20 cellular contexts compared by ENCODE assay signal in genomic region chr6:166430269-166430668, GRCh38. TPM values are rescaled to one million over a fixed set of nuclear protein-coding genes. Genes with fewer than 3 reads are reported as not detected.
DNase-seq lines count a peak whose midpoint lies in the region; ATAC-seq, FAIRE-seq and TF ChIP-seq lines count a peak whose summit lies in the region.
"Had no signal": no experiment of that assay in that cellular context is flagged by ENCODE, and none has a peak within 500 bp of the region (broad histone marks: within the 10 kb centered on the region; RNA-seq: fewer than 3 reads in every experiment).

No MANE protein-coding gene starts in this region.

- 96% methylated on average over 17 of the region's 17 CpGs for WGBS in pancreas, 2 donors

- no peak overlapping the region for H3K4me3 ChIP-seq in osteoblast (ENCODE audit: insufficient read depth, low read length)
- no peak overlapping the region for H3K4me3 ChIP-seq in pancreas
- H3K4me3 ChIP-seq: BLaER1, GM12878 had no signal

- peak; percentile 24 for DNase-seq in activated effector memory CD4-positive, alpha-beta T cell treated with anti-CD3 and anti-CD28 coated beads, Interleukin-2, amount 50 U/mL, for 16 hours
- no peak for DNase-seq in activated effector memory CD4-positive, alpha-beta T cell treated with Interleukin-2 at 50 U/mL for 16 hours
- DNase-seq in T-helper 17 cell, result no peak
- peak; percentile 38 for DNase-seq in islet precursor cell
- peak; percentile 58 for DNase-seq in osteoblast (ENCODE audit: insufficient read length, low spot score, missing footprints)
- DNase-seq in pancreas, result no peak
- no peak for DNase-seq in posterior vena cava (ENCODE audit: low spot score)
- DNase-seq: 8988T, Calu3, DMS53, DND-41, EL, GOT3, H7, HFFc6 had no signal

- H3K4me1 Mint-ChIP-seq in T-helper 17 cell, result no peaks in the 10 kb centered on the region

- TF ChIP-seq CTCF in osteoblast (IDR thresholded peaks at IDR 0.05; ENCODE audit: extremely low read depth, low read depth, low read length) (no peak), pancreas (IDR thresholded peaks at IDR 0.05) (no peak)

- H3K4me2 ChIP-seq in osteoblast (ENCODE audit: insufficient read depth, low read length), result no peak overlapping the region
- H3K4me2 ChIP-seq: BLaER1 had no signal

- H3K27ac ChIP-seq in osteoblast (ENCODE audit: low read depth, low read length) (no peak overlapping the region), pancreas (no peak overlapping the region)
- H3K27ac ChIP-seq: BLaER1 had no signal

- H3K27ac Mint-ChIP-seq in T-helper 17 cell, result peak overlapping the region; percentile 51
- H3K27ac Mint-ChIP-seq: CD8-positive, alpha-beta T cell; HFFc6 had no signal

- H3K36me3 Mint-ChIP-seq in T-helper 17 cell (ENCODE audit: low read depth), result no peaks in the 10 kb centered on the region

- H3K4me1 ChIP-seq in osteoblast (ENCODE audit: insufficient read depth, low read length), result no peaks in the 10 kb centered on the region
- H3K4me1 ChIP-seq in pancreas, result no peaks in the 10 kb centered on the region

- H3K27me3 ChIP-seq in osteoblast (ENCODE audit: insufficient read depth, low read length) (no peaks in the 10 kb centered on the region), pancreas (no peaks in the 10 kb centered on the region)
- H3K27me3 ChIP-seq: BLaER1 had no signal

- H3K4me3 Mint-ChIP-seq in T-helper 17 cell, result no peak overlapping the region
- H3K4me3 Mint-ChIP-seq: CD8-positive, alpha-beta T cell; HFFc6 had no signal

- H3K79me2 ChIP-seq in osteoblast (ENCODE audit: insufficient read depth, low read length), result no peaks in the 10 kb centered on the region

- H3K27me3 Mint-ChIP-seq in T-helper 17 cell, result no peaks in the 10 kb centered on the region

- H2AFZ ChIP-seq in osteoblast (ENCODE audit: low read length), result no peak overlapping the region

- intact Hi-C loops in pancreas (cut with DNase I), result no loop called here
- intact Hi-C loops in posterior vena cava (cut with DNase I), result no loop called here

- no peak for FAIRE-seq in pancreas (lab: Jason Lieb, UNC)
- FAIRE-seq: GM12878, HTR-8/SVneo had no signal

- H3K36me3 ChIP-seq in osteoblast (ENCODE audit: insufficient read depth, low read length) (peaks cover 18% of the 10 kb centered on the region), pancreas (peaks cover 0 to 21% (median 4%) of the 10 kb centered on the region in 3 donors)
- H3K36me3 ChIP-seq: BLaER1 had no signal

- no peaks in the 10 kb centered on the region for H3K9me3 ChIP-seq in T-helper 17 cell (ENCODE audit: control insufficient read depth, low read length, poor library complexity, severe bottlenecking)
- no peaks in the 10 kb centered on the region for H3K9me3 ChIP-seq in osteoblast (ENCODE audit: low read depth, low read length)
- no peaks in the 10 kb centered on the region for H3K9me3 ChIP-seq in pancreas

- no peak for ATAC-seq in T-helper 17 cell
- no peak for ATAC-seq in pancreas
- ATAC-seq: CD8-positive, alpha-beta T cell; GM12878; HCT116 had no signal

- H4K20me1 ChIP-seq in osteoblast (ENCODE audit: insufficient read depth, low read length), result no peaks in the 10 kb centered on the region
- H4K20me1 ChIP-seq: BLaER1 had no signal

RNA-seq across cellular contexts. Expression of gene MPC1, which starts 47.5 kb away (rescaled TPM):
- 10 to 100 TPM; 21.6 to 22.1 TPM for total RNA-seq in T-helper 17 cell
- 23.5 and 29.5 TPM in 2 replicates for total RNA-seq in osteoblast
- 10 to 100 TPM; 17.0 to 33.0 (median 24.0) TPM for total RNA-seq in pancreas
- 10 to 100 TPM; 42.6 to 56.3 TPM for polyA plus RNA-seq in pancreas
- 10 to 100 TPM; 50.9 to 66.3 TPM for total RNA-seq in posterior vena cava

Comparison
In these comparisons a context has a peak if more than half of its experiments do, and no peak if none do; other contexts are left out.
1. DNase-seq: peak in activated effector memory CD4-positive, alpha-beta T cell treated with anti-CD3 and anti-CD28 coated beads, Interleukin-2, amount 50 U/mL, for 16 hours (single experiment), islet precursor cell (single experiment) and osteoblast (single experiment); none in activated effector memory CD4-positive, alpha-beta T cell treated with Interleukin-2 at 50 U/mL for 16 hours (single experiment), T-helper 17 cell (0 of 3), pancreas (0 of 6) and posterior vena cava (single experiment).